ENCODE assay signal across 25 cellular contexts in genomic region chr10:58836991-58837390, GRCh38.
"Had no signal": no experiment of that assay in that cellular context is flagged by ENCODE, and none has a peak within 500 bp of the region (broad histone marks: within the 10 kb centered on the region; RNA-seq: fewer than 3 reads in every experiment).

No MANE protein-coding gene starts in this region.

- H3K36me3 Mint-ChIP-seq: memory B cell; naive thymus-derived CD4-positive, alpha-beta T cell; stimulated activated naive B cell treated with anti-CD40 and anti-IgM and Interleukin-4, amounts not matched to agents 10 μg/mL and 1 μg/mL and 100 μg/mL, for 72 hours had no signal

- H3K9me3 Mint-ChIP-seq: endodermal cell; memory B cell; stimulated activated naive B cell treated with anti-CD40 and anti-IgM and Interleukin-4, amounts not matched to agents 10 μg/mL and 1 μg/mL and 100 μg/mL, for 72 hours; stimulated activated naive CD8-positive, alpha-beta T cell treated with anti-CD3 and anti-CD28 coated beads, Interleukin-15, Interleukin-2, amounts not matched to agents 100 ng/mL and 50 ng/mL, for 24 hours had no signal

- H3K4me2 ChIP-seq: hepatocyte had no signal

- H3K4me3 Mint-ChIP-seq: endodermal cell; memory B cell; naive thymus-derived CD4-positive, alpha-beta T cell; nephron progenitor cell; stimulated activated naive B cell treated with anti-CD40 and anti-IgM and Interleukin-4, amounts not matched to agents 10 μg/mL and 1 μg/mL and 100 μg/mL, for 72 hours; stimulated activated naive CD8-positive, alpha-beta T cell treated with anti-CD3 and anti-CD28 coated beads, Interleukin-15, Interleukin-2, amounts not matched to agents 100 ng/mL and 50 ng/mL, for 24 hours had no signal

- H3K9me3 ChIP-seq: gastroesophageal sphincter, heart left ventricle, ovary, psoas muscle, sigmoid colon, spleen, suprapubic skin, transverse colon had no signal

- H3K79me2 ChIP-seq: hepatocyte had no signal

- FAIRE-seq: colon, kidney had no signal

- H3K4me3 ChIP-seq: gastroesophageal sphincter, heart left ventricle, hepatocyte, lung, ovary, psoas muscle, sigmoid colon, skin epidermis, spleen, suprapubic skin, transverse colon had no signal

- H3K4me1 ChIP-seq: foreskin keratinocyte, gastroesophageal sphincter, psoas muscle, sigmoid colon, transverse colon had no signal

- H3K27me3 ChIP-seq: foreskin keratinocyte, heart left ventricle, hepatocyte, ovary, sigmoid colon, spleen, suprapubic skin, transverse colon had no signal

- H2AFZ ChIP-seq: hepatocyte had no signal

- H3K27ac ChIP-seq: epithelial cell of prostate, foreskin keratinocyte, gastroesophageal sphincter, heart left ventricle, hepatocyte, ovary, psoas muscle, sigmoid colon, skin epidermis, suprapubic skin, transverse colon had no signal

- H3K27ac Mint-ChIP-seq: endodermal cell; memory B cell; naive thymus-derived CD4-positive, alpha-beta T cell; stimulated activated naive B cell treated with anti-CD40 and anti-IgM and Interleukin-4, amounts not matched to agents 10 μg/mL and 1 μg/mL and 100 μg/mL, for 72 hours; stimulated activated naive CD8-positive, alpha-beta T cell treated with anti-CD3 and anti-CD28 coated beads, Interleukin-15, Interleukin-2, amounts not matched to agents 100 ng/mL and 50 ng/mL, for 24 hours had no signal

- H3K27me3 Mint-ChIP-seq: stimulated activated naive B cell treated with anti-CD40 and anti-IgM and Interleukin-4, amounts not matched to agents 10 μg/mL and 1 μg/mL and 100 μg/mL, for 72 hours; stimulated activated naive CD8-positive, alpha-beta T cell treated with anti-CD3 and anti-CD28 coated beads, Interleukin-15, Interleukin-2, amounts not matched to agents 100 ng/mL and 50 ng/mL, for 24 hours had no signal

- H3K4me1 Mint-ChIP-seq: endodermal cell; memory B cell; naive thymus-derived CD4-positive, alpha-beta T cell; stimulated activated naive B cell treated with anti-CD40 and anti-IgM and Interleukin-4, amounts not matched to agents 10 μg/mL and 1 μg/mL and 100 μg/mL, for 72 hours had no signal

- DNase-seq: effector CD8-positive, alpha-beta T cell; endodermal cell; foreskin keratinocyte; heart left ventricle; kidney; naive thymus-derived CD4-positive, alpha-beta T cell; nephron progenitor cell; occipital lobe; ovary; posterior cingulate gyrus; psoas muscle; right cardiac atrium; sigmoid colon; spleen; stimulated activated naive B cell treated with anti-CD40 and anti-IgM and Interleukin-4, amounts not matched to agents 10 μg/mL and 1 μg/mL and 100 μg/mL, for 72 hours; transverse colon had no signal

- H3K36me3 ChIP-seq: gastroesophageal sphincter, heart left ventricle, ovary, sigmoid colon, spleen, suprapubic skin, transverse colon had no signal
